ENCODE assay signal across 1 cellular context in the genomic region with DNA sequence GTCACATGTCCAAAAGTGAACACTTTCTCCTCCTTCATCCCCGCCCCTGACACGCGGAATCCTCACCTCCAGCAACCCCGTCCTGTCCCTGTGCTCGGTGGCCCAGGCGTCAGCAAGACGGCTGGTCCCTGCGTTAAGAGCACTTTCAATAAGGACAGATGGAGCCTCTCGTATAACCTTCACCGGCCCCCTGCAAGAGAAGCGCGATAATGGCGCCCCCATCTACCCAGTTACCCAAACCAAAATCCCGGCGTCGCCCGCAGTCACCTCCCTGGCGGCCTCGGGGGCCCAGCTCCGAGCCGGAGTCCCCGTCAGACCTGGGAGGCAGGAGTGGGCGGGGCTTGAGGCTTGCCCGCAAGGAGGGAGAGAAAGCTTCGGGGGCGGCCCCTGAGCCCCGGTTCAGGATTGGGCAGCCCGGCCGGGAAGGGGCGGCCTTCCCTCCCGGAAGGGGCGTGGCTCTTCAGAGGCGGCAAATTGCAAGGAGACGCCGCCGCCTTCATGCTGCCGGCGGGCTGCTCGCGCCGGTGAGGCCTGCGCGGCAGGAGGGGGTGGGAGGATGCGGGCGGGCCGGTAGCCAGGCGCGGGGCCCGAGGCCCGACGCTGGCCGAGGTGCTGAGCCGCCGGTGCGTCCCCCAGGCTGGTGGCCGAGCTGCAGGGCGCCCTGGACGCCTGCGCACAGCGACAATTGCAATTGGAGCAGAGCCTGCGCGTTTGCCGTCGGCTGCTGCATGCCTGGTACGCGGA.
A peak's percentile ranks its signal among the peaks of the same experiment; 100 is the strongest.
TF ChIP-seq lines count a peak whose summit lies in the region.

A gene with protein sequence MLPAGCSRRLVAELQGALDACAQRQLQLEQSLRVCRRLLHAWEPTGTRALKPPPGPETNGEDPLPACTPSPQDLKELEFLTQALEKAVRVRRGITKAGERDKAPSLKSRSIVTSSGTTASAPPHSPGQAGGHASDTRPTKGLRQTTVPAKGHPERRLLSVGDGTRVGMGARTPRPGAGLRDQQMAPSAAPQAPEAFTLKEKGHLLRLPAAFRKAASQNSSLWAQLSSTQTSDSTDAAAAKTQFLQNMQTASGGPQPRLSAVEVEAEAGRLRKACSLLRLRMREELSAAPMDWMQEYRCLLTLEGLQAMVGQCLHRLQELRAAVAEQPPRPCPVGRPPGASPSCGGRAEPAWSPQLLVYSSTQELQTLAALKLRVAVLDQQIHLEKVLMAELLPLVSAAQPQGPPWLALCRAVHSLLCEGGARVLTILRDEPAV (plus strand): TSS at position 463 of the 744 bp plus-strand sequence. CDS start 36 bp downstream, at position 499.

TF ChIP-seq in K562, 482 proteins besides CTCF, POLR2A, EP300 and RAD21 (continued from another document and continues in another):
- TF ChIP-seq ZNF583 (CRISPR knock-in tag; IDR thresholded peaks at IDR 0.05), result no peak
- no peak for TF ChIP-seq GABPB2 (CRISPR knock-in tag; conservative IDR thresholded peaks at IDR 0.05)
- TF ChIP-seq, protein P1, sequence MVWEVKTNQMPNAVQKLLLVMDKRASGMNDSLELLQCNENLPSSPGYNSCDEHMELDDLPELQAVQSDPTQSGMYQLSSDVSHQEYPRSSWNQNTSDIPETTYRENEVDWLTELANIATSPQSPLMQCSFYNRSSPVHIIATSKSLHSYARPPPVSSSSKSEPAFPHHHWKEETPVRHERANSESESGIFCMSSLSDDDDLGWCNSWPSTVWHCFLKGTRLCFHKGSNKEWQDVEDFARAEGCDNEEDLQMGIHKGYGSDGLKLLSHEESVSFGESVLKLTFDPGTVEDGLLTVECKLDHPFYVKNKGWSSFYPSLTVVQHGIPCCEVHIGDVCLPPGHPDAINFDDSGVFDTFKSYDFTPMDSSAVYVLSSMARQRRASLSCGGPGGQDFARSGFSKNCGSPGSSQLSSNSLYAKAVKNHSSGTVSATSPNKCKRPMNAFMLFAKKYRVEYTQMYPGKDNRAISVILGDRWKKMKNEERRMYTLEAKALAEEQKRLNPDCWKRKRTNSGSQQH (CRISPR knock-in tag; IDR thresholded peaks at IDR 0.05), result no peak
- TF ChIP-seq MXI1 (IDR thresholded peaks at IDR 0.05; ENCODE audit: low read depth, low read length), result 0 out of 2 replicates have a peak, but pooled peaks have one; percentile 56
- TF ChIP-seq PCBP1 (IDR thresholded peaks at IDR 0.05; ENCODE audit: low read depth, low read length, poor library complexity, severe bottlenecking), result peak; percentile 61
- TF ChIP-seq ETV6 (IDR thresholded peaks at IDR 0.05; ENCODE audit: borderline replicate concordance in 1 of 2, low read depth in 2 of 2, low read length in 1 of 2), result no peak
- TF ChIP-seq ETV6 (CRISPR knock-in tag; IDR thresholded peaks at IDR 0.05; ENCODE audit: borderline replicate concordance), result no peak
- TF ChIP-seq MIER1 (IDR thresholded peaks at IDR 0.05; ENCODE audit: low read depth), result no peak
- no peak for TF ChIP-seq SOX6 (IDR thresholded peaks at IDR 0.05)
- TF ChIP-seq GTF2A2 (tag; IDR thresholded peaks at IDR 0.05), result no peak
- peak; percentile 88 for TF ChIP-seq POLR2G (IDR thresholded peaks at IDR 0.05; ENCODE audit: low read depth, low read length)
- peak in 1 of 2 experiments; percentile 14; a peak in 1 of 4 replicates for TF ChIP-seq RCOR1 (IDR thresholded peaks at IDR 0.05; ENCODE audit: borderline replicate concordance in 1 of 2, low read depth in 2 of 2, low read length in 2 of 2)
- TF ChIP-seq C11orf30 (IDR thresholded peaks at IDR 0.05; ENCODE audit: low read depth), result no peak; the same call in 1 of the 2 replicates
- TF ChIP-seq, protein P2, sequence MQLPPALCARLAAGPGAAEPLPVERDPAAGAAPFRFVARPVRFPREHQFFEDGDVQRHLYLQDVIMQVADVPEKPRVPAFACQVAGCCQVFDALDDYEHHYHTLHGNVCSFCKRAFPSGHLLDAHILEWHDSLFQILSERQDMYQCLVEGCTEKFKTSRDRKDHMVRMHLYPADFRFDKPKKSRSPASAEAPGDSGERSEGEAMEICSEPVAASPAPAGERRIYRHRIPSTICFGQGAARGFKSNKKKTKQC (CRISPR knock-in tag; IDR thresholded peaks at IDR 0.05), result no peak; the same call in 1 of the 2 replicates
- TF ChIP-seq TFAM (CRISPR knock-in tag; conservative IDR thresholded peaks at IDR 0.05), result no peak
- TF ChIP-seq, protein P3, sequence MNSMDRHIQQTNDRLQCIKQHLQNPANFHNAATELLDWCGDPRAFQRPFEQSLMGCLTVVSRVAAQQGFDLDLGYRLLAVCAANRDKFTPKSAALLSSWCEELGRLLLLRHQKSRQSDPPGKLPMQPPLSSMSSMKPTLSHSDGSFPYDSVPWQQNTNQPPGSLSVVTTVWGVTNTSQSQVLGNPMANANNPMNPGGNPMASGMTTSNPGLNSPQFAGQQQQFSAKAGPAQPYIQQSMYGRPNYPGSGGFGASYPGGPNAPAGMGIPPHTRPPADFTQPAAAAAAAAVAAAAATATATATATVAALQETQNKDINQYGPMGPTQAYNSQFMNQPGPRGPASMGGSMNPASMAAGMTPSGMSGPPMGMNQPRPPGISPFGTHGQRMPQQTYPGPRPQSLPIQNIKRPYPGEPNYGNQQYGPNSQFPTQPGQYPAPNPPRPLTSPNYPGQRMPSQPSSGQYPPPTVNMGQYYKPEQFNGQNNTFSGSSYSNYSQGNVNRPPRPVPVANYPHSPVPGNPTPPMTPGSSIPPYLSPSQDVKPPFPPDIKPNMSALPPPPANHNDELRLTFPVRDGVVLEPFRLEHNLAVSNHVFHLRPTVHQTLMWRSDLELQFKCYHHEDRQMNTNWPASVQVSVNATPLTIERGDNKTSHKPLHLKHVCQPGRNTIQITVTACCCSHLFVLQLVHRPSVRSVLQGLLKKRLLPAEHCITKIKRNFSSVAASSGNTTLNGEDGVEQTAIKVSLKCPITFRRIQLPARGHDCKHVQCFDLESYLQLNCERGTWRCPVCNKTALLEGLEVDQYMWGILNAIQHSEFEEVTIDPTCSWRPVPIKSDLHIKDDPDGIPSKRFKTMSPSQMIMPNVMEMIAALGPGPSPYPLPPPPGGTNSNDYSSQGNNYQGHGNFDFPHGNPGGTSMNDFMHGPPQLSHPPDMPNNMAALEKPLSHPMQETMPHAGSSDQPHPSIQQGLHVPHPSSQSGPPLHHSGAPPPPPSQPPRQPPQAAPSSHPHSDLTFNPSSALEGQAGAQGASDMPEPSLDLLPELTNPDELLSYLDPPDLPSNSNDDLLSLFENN (IDR thresholded peaks at IDR 0.05; ENCODE audit: low read depth in 2 of 2, low read length in 2 of 2), result no peak
- no peak for TF ChIP-seq ZKSCAN1 (IDR thresholded peaks at IDR 0.05; ENCODE audit: low read depth, low read length)
- TF ChIP-seq KLF1 (tag; IDR thresholded peaks at IDR 0.05), result no peak
- TF ChIP-seq, protein P4, sequence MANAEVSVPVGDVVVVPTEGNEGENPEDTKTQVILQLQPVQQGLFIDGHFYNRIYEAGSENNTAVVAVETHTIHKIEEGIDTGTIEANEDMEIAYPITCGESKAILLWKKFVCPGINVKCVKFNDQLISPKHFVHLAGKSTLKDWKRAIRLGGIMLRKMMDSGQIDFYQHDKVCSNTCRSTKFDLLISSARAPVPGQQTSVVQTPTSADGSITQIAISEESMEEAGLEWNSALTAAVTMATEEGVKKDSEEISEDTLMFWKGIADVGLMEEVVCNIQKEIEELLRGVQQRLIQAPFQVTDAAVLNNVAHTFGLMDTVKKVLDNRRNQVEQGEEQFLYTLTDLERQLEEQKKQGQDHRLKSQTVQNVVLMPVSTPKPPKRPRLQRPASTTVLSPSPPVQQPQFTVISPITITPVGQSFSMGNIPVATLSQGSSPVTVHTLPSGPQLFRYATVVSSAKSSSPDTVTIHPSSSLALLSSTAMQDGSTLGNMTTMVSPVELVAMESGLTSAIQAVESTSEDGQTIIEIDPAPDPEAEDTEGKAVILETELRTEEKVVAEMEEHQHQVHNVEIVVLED (CRISPR knock-in tag; IDR thresholded peaks at IDR 0.05), result no peak
- no peak for TF ChIP-seq ZNF551 (CRISPR knock-in tag; IDR thresholded peaks at IDR 0.05)
- TF ChIP-seq SREBF2 (CRISPR knock-in tag; IDR thresholded peaks at IDR 0.05), result no peak
- no peak for TF ChIP-seq GTF2F1 (IDR thresholded peaks at IDR 0.05; ENCODE audit: low read depth, low read length)
- TF ChIP-seq, protein P5, sequence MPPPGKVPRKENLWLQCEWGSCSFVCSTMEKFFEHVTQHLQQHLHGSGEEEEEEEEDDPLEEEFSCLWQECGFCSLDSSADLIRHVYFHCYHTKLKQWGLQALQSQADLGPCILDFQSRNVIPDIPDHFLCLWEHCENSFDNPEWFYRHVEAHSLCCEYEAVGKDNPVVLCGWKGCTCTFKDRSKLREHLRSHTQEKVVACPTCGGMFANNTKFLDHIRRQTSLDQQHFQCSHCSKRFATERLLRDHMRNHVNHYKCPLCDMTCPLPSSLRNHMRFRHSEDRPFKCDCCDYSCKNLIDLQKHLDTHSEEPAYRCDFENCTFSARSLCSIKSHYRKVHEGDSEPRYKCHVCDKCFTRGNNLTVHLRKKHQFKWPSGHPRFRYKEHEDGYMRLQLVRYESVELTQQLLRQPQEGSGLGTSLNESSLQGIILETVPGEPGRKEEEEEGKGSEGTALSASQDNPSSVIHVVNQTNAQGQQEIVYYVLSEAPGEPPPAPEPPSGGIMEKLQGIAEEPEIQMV (tag; conservative IDR thresholded peaks at IDR 0.05; ENCODE audit: low read depth), result no peak
- TF ChIP-seq MTA1 (IDR thresholded peaks at IDR 0.05; ENCODE audit: borderline replicate concordance), result no peak
- TF ChIP-seq SRF (CRISPR knock-in tag; IDR thresholded peaks at IDR 0.05), result peak; percentile 32 to 63; a peak in 2 of 4 replicates
- TF ChIP-seq CBFA2T3 (IDR thresholded peaks at IDR 0.05), result no peak
- no peak for TF ChIP-seq KLF10 (CRISPR knock-in tag; IDR thresholded peaks at IDR 0.05)
- TF ChIP-seq PCBP2 (IDR thresholded peaks at IDR 0.05; ENCODE audit: low read depth, low read length, poor library complexity, severe bottlenecking), result no peak
- TF ChIP-seq EGR1 (conservative IDR thresholded peaks at IDR 0.05), result peak; percentile 45; the same call in 1 of the 2 replicates
- TF ChIP-seq, protein P6, sequence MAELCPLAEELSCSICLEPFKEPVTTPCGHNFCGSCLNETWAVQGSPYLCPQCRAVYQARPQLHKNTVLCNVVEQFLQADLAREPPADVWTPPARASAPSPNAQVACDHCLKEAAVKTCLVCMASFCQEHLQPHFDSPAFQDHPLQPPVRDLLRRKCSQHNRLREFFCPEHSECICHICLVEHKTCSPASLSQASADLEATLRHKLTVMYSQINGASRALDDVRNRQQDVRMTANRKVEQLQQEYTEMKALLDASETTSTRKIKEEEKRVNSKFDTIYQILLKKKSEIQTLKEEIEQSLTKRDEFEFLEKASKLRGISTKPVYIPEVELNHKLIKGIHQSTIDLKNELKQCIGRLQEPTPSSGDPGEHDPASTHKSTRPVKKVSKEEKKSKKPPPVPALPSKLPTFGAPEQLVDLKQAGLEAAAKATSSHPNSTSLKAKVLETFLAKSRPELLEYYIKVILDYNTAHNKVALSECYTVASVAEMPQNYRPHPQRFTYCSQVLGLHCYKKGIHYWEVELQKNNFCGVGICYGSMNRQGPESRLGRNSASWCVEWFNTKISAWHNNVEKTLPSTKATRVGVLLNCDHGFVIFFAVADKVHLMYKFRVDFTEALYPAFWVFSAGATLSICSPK (IDR thresholded peaks at IDR 0.05; ENCODE audit: borderline replicate concordance), result no peak
- no peak for TF ChIP-seq CBFB (CRISPR knock-in tag; IDR thresholded peaks at IDR 0.05)
- TF ChIP-seq ZNF3 (CRISPR knock-in tag; IDR thresholded peaks at IDR 0.05), result no peak
- TF ChIP-seq, protein P7, sequence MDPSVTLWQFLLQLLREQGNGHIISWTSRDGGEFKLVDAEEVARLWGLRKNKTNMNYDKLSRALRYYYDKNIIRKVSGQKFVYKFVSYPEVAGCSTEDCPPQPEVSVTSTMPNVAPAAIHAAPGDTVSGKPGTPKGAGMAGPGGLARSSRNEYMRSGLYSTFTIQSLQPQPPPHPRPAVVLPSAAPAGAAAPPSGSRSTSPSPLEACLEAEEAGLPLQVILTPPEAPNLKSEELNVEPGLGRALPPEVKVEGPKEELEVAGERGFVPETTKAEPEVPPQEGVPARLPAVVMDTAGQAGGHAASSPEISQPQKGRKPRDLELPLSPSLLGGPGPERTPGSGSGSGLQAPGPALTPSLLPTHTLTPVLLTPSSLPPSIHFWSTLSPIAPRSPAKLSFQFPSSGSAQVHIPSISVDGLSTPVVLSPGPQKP (CRISPR knock-in tag; IDR thresholded peaks at IDR 0.05), result no peak
- TF ChIP-seq PHB2 (IDR thresholded peaks at IDR 0.05; ENCODE audit: low read depth), result no peak
- no peak for TF ChIP-seq TEAD4 (IDR thresholded peaks at IDR 0.05; ENCODE audit: low read length)
- no peak for TF ChIP-seq TEAD4 (CRISPR knock-in tag; IDR thresholded peaks at IDR 0.05; ENCODE audit: borderline replicate concordance)
- TF ChIP-seq, protein P8, sequence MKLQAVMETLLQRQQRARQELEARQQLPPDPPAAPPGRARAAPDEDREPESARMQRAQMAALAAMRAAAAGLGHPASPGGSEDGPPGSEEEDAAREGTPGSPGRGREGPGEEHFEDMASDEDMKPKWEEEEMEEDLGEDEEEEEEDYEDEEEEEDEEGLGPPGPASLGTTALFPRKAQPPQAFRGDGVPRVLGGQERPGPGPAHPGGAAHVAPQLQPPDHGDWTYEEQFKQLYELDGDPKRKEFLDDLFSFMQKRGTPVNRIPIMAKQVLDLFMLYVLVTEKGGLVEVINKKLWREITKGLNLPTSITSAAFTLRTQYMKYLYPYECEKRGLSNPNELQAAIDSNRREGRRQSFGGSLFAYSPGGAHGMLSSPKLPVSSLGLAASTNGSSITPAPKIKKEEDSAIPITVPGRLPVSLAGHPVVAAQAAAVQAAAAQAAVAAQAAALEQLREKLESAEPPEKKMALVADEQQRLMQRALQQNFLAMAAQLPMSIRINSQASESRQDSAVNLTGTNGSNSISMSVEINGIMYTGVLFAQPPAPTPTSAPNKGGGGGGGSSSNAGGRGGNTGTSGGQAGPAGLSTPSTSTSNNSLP (IDR thresholded peaks at IDR 0.05; ENCODE audit: borderline replicate concordance, low read depth, low read length), result no peak
- TF ChIP-seq ZNF184 (CRISPR knock-in tag; IDR thresholded peaks at IDR 0.05), result no peak
- TF ChIP-seq, protein P9, sequence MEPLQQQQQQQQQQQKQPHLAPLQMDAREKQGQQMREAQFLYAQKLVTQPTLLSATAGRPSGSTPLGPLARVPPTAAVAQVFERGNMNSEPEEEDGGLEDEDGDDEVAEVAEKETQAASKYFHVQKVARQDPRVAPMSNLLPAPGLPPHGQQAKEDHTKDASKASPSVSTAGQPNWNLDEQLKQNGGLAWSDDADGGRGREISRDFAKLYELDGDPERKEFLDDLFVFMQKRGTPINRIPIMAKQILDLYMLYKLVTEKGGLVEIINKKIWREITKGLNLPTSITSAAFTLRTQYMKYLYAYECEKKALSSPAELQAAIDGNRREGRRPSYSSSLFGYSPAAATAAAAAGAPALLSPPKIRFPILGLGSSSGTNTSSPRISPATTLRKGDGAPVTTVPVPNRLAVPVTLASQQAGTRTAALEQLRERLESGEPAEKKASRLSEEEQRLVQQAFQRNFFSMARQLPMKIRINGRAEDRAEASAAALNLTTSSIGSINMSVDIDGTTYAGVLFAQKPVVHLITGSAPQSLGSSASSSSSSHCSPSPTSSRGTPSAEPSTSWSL (CRISPR knock-in tag; IDR thresholded peaks at IDR 0.05; ENCODE audit: borderline replicate concordance), result no peak
- no peak for TF ChIP-seq NCOA2 (IDR thresholded peaks at IDR 0.05; ENCODE audit: partially characterized antibody in 2 of 2)
- TF ChIP-seq ZNF143 (CRISPR knock-in tag; IDR thresholded peaks at IDR 0.05), result no peak
- no peak for TF ChIP-seq ZNF224 (CRISPR knock-in tag; IDR thresholded peaks at IDR 0.05)
- TF ChIP-seq TGIF2 (CRISPR knock-in tag; IDR thresholded peaks at IDR 0.05), result no peak
- TF ChIP-seq ZNF274 (IDR thresholded peaks at IDR 0.05; ENCODE audit: borderline replicate concordance, low read depth, low read length), result no peak
